Comparison of ENCODE assay signal across 9 cellular contexts in genomic region chr11:3894128-3894731, GRCh38. TPM values are rescaled to one million over a fixed set of nuclear protein-coding genes. Genes with fewer than 3 reads are reported as not detected.
DNase-seq lines count a peak whose midpoint lies in the region; ATAC-seq and TF ChIP-seq lines count a peak whose summit lies in the region.
"Had no signal": no experiment of that assay in that cellular context is flagged by ENCODE, and none has a peak within 500 bp of the region (broad histone marks: within the 10 kb centered on the region; RNA-seq: fewer than 3 reads in every experiment).

No MANE protein-coding gene starts in this region.

- ATAC-seq in HG02938 (IDR thresholded peaks at IDR 0.05; ENCODE audit: unreplicated experiment) (peak; percentile 96), left cardiac atrium (peak; percentile 63 to 84)

- H3K9me3 Mint-ChIP-seq in activated naive CD4-positive, alpha-beta T cell treated with anti-CD3 and anti-CD28 coated beads for 36 hours = no peaks in the 10 kb centered on the region

- peak; percentile 36 for DNase-seq in activated naive CD4-positive, alpha-beta T cell treated with anti-CD3 and anti-CD28 coated beads for 36 hours
- no peak for DNase-seq in activated naive CD4-positive, alpha-beta T cell treated with anti-CD3 and anti-CD28 coated beads, Interleukin-2, amount 50 U/mL, for 16 hours
- DNase-seq in left cardiac atrium = peak; percentile 57
- no peak for DNase-seq in medulla oblongata (ENCODE audit: extremely low spot score)
- no peak for DNase-seq in DMS114 treated with DMSO at 0.1 percent for 48 hours (lab: John Stamatoyannopoulos, UW; ENCODE audit: unreplicated experiment)
- no peak for DNase-seq in brain microvascular endothelial cell

- no peaks in the 10 kb centered on the region for H3K27me3 Mint-ChIP-seq in activated naive CD4-positive, alpha-beta T cell treated with anti-CD3 and anti-CD28 coated beads for 36 hours (ENCODE audit: low read depth)
- H3K27me3 Mint-ChIP-seq: brain had no signal

- in situ Hi-C loops in brain microvascular endothelial cell (cut with HindIII; ENCODE audit: low pct_ligation_motif_present, low sequenced_read_pairs) = no loop called here

- no peak overlapping the region for H3K27ac ChIP-seq in brain microvascular endothelial cell

- no peak for TF ChIP-seq CTCF in brain microvascular endothelial cell (IDR thresholded peaks at IDR 0.05; ENCODE audit: low read depth, low read length, missing control alignments)

- no peaks in the 10 kb centered on the region for H3K36me3 ChIP-seq in brain microvascular endothelial cell (replicated peaks)

- peaks cover 32% of the 10 kb centered on the region for H3K4me1 Mint-ChIP-seq in activated naive CD4-positive, alpha-beta T cell treated with anti-CD3 and anti-CD28 coated beads for 36 hours (ENCODE audit: low read depth)

- no peak overlapping the region for H3K4me3 Mint-ChIP-seq in activated naive CD4-positive, alpha-beta T cell treated with anti-CD3 and anti-CD28 coated beads for 36 hours
- H3K4me3 Mint-ChIP-seq: brain had no signal

- intact Hi-C loops in activated naive CD4-positive, alpha-beta T cell treated with anti-CD3 and anti-CD28 coated beads for 36 hours (cut with micrococcal nuclease) = no loop called here
- intact Hi-C loops in left cardiac atrium (cut with DNase I) = no loop called here

- no peak overlapping the region for H3K4me3 ChIP-seq in brain microvascular endothelial cell (ENCODE audit: low read depth, low read length)

- H3K27me3 ChIP-seq in brain microvascular endothelial cell (replicated peaks) = no peaks in the 10 kb centered on the region

- peak; percentile 34; the same call in 1 of the 2 replicates for TF ChIP-seq POLR2A in Raji (IDR thresholded peaks at IDR 0.05; ENCODE audit: insufficient read depth, low read depth, low read length)

- peaks cover 1% of the 10 kb centered on the region for H3K36me3 Mint-ChIP-seq in activated naive CD4-positive, alpha-beta T cell treated with anti-CD3 and anti-CD28 coated beads for 36 hours (ENCODE audit: low read depth)
- H3K36me3 Mint-ChIP-seq: brain had no signal

- H3K27ac Mint-ChIP-seq in activated naive CD4-positive, alpha-beta T cell treated with anti-CD3 and anti-CD28 coated beads for 36 hours = peak overlapping the region; percentile 78

- CTCF ChIA-PET in activated naive CD4-positive, alpha-beta T cell treated with anti-CD3 and anti-CD28 coated beads for 36 hours (lab: Charles Lee) = interaction anchor here (0.7 to 1.6 kb wide), 4 partner anchors 45 to 179 kb away, joined by 3 to 8 read pairs (median 5); no protein-coding TSS in a partner anchor

RNA-seq across cellular contexts. Expression of gene STIM1, which starts 38.8 kb away (rescaled TPM):
- 10 to 100 TPM; 62.9 to 68.5 TPM for total RNA-seq in activated naive CD4-positive, alpha-beta T cell treated with anti-CD3 and anti-CD28 coated beads for 36 hours
- 10 to 100 TPM; 21.4 to 25.8 TPM for total RNA-seq in left cardiac atrium

RNA-seq across cellular contexts. Expression of gene RHOG, which starts 53.5 kb away (rescaled TPM):
- 100 to 1,000 TPM; 142 TPM for total RNA-seq in activated naive CD4-positive, alpha-beta T cell treated with anti-CD3 and anti-CD28 coated beads for 36 hours
- total RNA-seq in left cardiac atrium = 10 to 100 TPM; 31.1 to 33.3 TPM

Comparison
In these comparisons a context has a peak if more than half of its experiments do, and no peak if none do; other contexts are left out.
1. DNase-seq: peak in activated naive CD4-positive, alpha-beta T cell treated with anti-CD3 and anti-CD28 coated beads for 36 hours (single experiment) and left cardiac atrium (single experiment); none in activated naive CD4-positive, alpha-beta T cell treated with anti-CD3 and anti-CD28 coated beads, Interleukin-2, amount 50 U/mL, for 16 hours (single experiment), medulla oblongata (single experiment), DMS114 treated with DMSO at 0.1 percent for 48 hours (single experiment) and brain microvascular endothelial cell (single experiment).
2. RNA of gene RHOG, which starts 53.5 kb away (total RNA-seq): 142 TPM in activated naive CD4-positive, alpha-beta T cell treated with anti-CD3 and anti-CD28 coated beads for 36 hours; 31.1 to 33.3 TPM in left cardiac atrium; every median in the first group is over 4 times any median in the second.